Comparison of ENCODE assay signal across 1 cellular context in the genomic region with DNA sequence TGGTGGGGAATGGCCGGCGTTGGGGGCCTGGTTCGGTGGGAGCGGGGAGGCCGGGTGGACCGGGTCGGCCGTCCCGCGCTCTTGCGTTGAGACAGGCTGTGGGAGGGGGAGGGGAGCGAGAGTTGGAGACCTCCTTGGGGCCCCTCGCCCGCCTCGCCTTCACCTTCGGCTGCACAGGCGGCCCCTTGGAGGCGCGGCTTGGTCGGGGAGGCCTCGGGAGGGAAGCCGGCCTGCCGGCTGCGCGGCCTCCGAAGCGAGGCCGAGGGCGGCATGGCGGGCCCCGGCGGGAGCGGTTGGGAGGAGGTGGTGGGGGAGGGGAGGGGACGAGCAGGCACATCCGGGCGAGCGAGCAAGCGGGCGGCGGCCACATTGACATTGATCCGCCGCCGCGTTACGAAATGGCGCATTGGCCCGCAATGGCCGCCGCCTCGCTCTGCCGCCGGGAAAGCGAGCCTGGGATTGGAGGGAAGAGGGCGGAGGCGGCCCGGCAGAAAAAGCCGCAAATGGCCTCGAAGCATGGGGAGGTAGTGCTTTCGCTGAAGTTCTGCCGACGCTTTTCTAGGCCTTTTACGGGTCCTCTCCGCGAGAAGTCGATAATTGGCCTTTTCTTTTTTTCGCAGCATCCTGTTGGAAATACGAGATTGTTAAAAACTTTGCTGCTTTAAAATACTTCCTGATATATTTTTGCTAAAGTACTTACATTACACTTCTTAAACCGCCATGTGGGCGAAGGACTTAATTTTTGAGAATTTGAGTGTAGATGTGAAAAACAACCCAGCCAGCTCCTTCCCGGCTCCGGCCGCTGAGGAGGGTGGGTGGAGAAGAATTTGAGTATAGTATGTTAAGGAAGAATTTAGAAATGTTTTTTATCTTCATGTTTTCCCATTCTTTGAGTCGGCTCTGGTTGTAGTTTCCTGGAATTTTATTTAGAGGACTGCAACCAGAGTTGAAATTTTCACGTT.
A peak's percentile ranks its signal among the peaks of the same experiment; 100 is the strongest.
TF ChIP-seq lines count a peak whose summit lies in the region.

No MANE protein-coding gene starts in this region.

TF ChIP-seq in Ishikawa, 13 proteins besides CTCF, POLR2A, EP300 and RAD21 (continued from another document):
- peak; percentile 17 for TF ChIP-seq TAF1 (IDR thresholded peaks at IDR 0.05; ENCODE audit: low read depth)
- TF ChIP-seq FOXM1 (IDR thresholded peaks at IDR 0.05; ENCODE audit: borderline replicate concordance, low read depth) = no peak
- TF ChIP-seq NFIC (IDR thresholded peaks at IDR 0.05) = no peak
- 0 out of 2 replicates have a peak, but pooled peaks have one; percentile 46 for TF ChIP-seq TCF12 (IDR thresholded peaks at IDR 0.05; ENCODE audit: low read depth)
- peak; percentile 61; the same call in 1 of the 2 replicates for TF ChIP-seq CEBPB (IDR thresholded peaks at IDR 0.05)
- TF ChIP-seq, protein P1, sequence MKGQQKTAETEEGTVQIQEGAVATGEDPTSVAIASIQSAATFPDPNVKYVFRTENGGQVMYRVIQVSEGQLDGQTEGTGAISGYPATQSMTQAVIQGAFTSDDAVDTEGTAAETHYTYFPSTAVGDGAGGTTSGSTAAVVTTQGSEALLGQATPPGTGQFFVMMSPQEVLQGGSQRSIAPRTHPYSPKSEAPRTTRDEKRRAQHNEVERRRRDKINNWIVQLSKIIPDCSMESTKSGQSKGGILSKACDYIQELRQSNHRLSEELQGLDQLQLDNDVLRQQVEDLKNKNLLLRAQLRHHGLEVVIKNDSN (IDR thresholded peaks at IDR 0.05) = 0 out of 2 replicates have a peak, but pooled peaks have one; percentile 6
- TF ChIP-seq TEAD4 (IDR thresholded peaks at IDR 0.05) = no peak; the same call in 1 of the 2 replicates
- TF ChIP-seq EGR1 (IDR thresholded peaks at IDR 0.05) = peak; percentile 63
- 0 out of 2 replicates have a peak, but pooled peaks have one; percentile 29 for TF ChIP-seq ZBTB7A (IDR thresholded peaks at IDR 0.05; ENCODE audit: low read depth)
